ENCODE assay signal across 28 cellular contexts in the genomic region with DNA sequence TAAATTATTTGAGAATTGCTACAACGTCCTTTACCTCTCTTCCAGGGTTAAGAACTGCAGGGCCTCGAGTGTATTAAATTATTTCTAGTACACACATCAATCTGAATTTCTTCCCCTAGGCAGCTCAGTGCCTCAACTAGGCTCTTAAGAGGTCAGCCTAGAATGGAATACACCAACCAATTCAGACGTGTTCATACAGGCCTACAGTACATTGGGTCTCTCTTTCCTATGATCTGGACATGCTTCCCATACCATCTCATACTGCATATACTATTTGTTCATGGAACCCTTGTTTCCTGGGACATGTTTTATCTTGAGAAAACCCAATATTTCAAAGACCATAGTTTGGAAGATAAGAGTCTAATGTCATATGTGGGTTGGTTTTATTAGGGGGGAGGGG.
"Had no signal": no experiment of that assay in that cellular context is flagged by ENCODE, and none has a peak within 500 bp of the region (broad histone marks: within the 10 kb centered on the region; RNA-seq: fewer than 3 reads in every experiment).

No MANE protein-coding gene starts in this region.

- H3K36me3 ChIP-seq: ascending aorta, cardiac muscle cell had no signal

- H3K27me3 ChIP-seq: ascending aorta, cardiac muscle cell had no signal

- H3K9me3 ChIP-seq: ascending aorta had no signal

- DNase-seq: activated B cell treated with CpG ODN at 0.5 μM for 24 hours; activated CD4-positive, alpha-beta memory T cell treated with anti-CD3 and anti-CD28 coated beads for 36 hours; activated CD4-positive, alpha-beta T cell treated with anti-CD3 and anti-CD28 coated beads for 4 hours; activated CD4-positive, alpha-beta T cell treated with anti-CD3 and anti-CD28 coated beads, Interleukin-2, amount 10 ng/mL, durations not matched to agents 24 days and 14 days; activated CD4-positive, alpha-beta T cell treated with anti-CD3 and anti-CD28 coated beads, Interleukin-2, amount 50 U/mL, for 1 hour; activated CD4-positive, alpha-beta T cell treated with anti-CD3 and anti-CD28 coated beads, Interleukin-2, amount 50 U/mL, for 4 hours; activated CD4-positive, CD25-positive, alpha-beta regulatory T cell treated with anti-CD3 and anti-CD28 coated beads, Interleukin-2, amount 50 U/mL, for 72 hours; activated CD8-positive, alpha-beta memory T cell treated with anti-CD3 and anti-CD28 coated beads, Interleukin-2, amount 50 U/mL, for 4 hours; activated CD8-positive, alpha-beta T cell treated with anti-CD3 and anti-CD28 coated beads for 36 hours; activated effector memory CD4-positive, alpha-beta T cell treated with Interleukin-2 at 50 U/mL for 16 hours; activated gamma-delta T cell; activated naive CD4-positive, alpha-beta T cell treated with anti-CD3 and anti-CD28 coated beads, Interleukin-2, amount 10 ng/mL, durations not matched to agents 7 days and 5 days; activated naive CD4-positive, alpha-beta T cell treated with Interleukin-2 at 50 U/mL for 16 hours; activated naive CD8-positive, alpha-beta T cell treated with anti-CD3 and anti-CD28 coated beads, Interleukin-2, amount 10 ng/mL, durations not matched to agents 7 days and 5 days; activated naive CD8-positive, alpha-beta T cell treated with anti-CD3 and anti-CD28 coated beads, Interleukin-2, amount 50 U/mL, for 24 hours; activated T-cell treated with anti-CD3 and anti-CD28 coated beads, Interleukin-2, amount 50 U/mL, for 24 hours; activated T-cell treated with anti-CD3 and anti-CD28 coated beads, Interleukin-2, amount 50 U/mL, for 48 hours; amygdala; anterior cingulate cortex; caudate nucleus; cerebellar nuclear complex; SW 1271; T-helper 1 cell; T-helper 2 cell; T-helper 9 cell had no signal

- H3K27ac ChIP-seq: ascending aorta, cardiac muscle cell, VCaP had no signal

- H3K4me1 ChIP-seq: ascending aorta had no signal

- H3K4me3 ChIP-seq: ascending aorta, cardiac muscle cell had no signal

- ATAC-seq: activated CD8-positive, alpha-beta T cell treated with anti-CD3 and anti-CD28 coated beads for 36 hours; activated naive CD8-positive, alpha-beta T cell treated with anti-CD3 and anti-CD28 coated beads, Interleukin-2, amount 50 U/mL, for 24 hours had no signal
